In genomic region chr6:83859410-83860346, GRCh38 we compare ENCODE assay signal across 8 cellular contexts. TPM values are rescaled to one million over a fixed set of nuclear protein-coding genes. Genes with fewer than 3 reads are reported as not detected.
DNase-seq lines count a peak whose midpoint lies in the region; ATAC-seq and TF ChIP-seq lines count a peak whose summit lies in the region.

Gene CYB5R4 (plus strand): TSS chr6:83859689. CDS start chr6:83859783, 94 bp downstream.

- no peaks in the 10 kb centered on the region for H3K27me3 ChIP-seq in OCI-LY3 (ENCODE audit: low read depth, low read length)

- DNase-seq in DMS 273 treated with DMSO at 0.1 percent for 48 hours (lab: John Stamatoyannopoulos, UW), result peak; percentile 83
- peak; percentile 98 for DNase-seq in HuH-7 (ENCODE audit: low spot score)
- DNase-seq in activated CD8-positive, alpha-beta memory T cell treated with anti-CD3 and anti-CD28 coated beads, Interleukin-2, amount 50 U/mL, for 48 hours, result peak; percentile 93
- DNase-seq in endothelial cell (ENCODE audit: low spot score), result peak; percentile 92
- peak; percentile 95 for DNase-seq in midbrain (lab: John Stamatoyannopoulos, UW)
- peak; percentile 84 to 89 for DNase-seq in stimulated activated CD8-positive, alpha-beta memory T cell treated with anti-CD3 and anti-CD28 coated beads, Interleukin-2, amount 100 ng/mL, for 1 hour (ENCODE audit: low read depth in 2 of 2)

- H3K27me3 Mint-ChIP-seq in endothelial cell (ENCODE audit: unreplicated experiment), result peaks cover 2% of the 10 kb centered on the region

- H3K36me3 Mint-ChIP-seq in endothelial cell (ENCODE audit: low read depth, unreplicated experiment), result peaks cover under 1% of the 10 kb centered on the region

- H3K4me3 Mint-ChIP-seq in endothelial cell (ENCODE audit: unreplicated experiment), result peak within 1 kb of the TSS; percentile 100

- H3K27ac ChIP-seq in OCI-LY3 (ENCODE audit: low read length), result peak within 1 kb of the TSS; percentile 62

- peak; percentile 47 for TF ChIP-seq CTCF in OCI-LY3 (IDR thresholded peaks at IDR 0.05; ENCODE audit: low read depth, low read length)
- no peak for TF ChIP-seq CTCF in endothelial cell (IDR thresholded peaks at IDR 0.05; ENCODE audit: unreplicated experiment)

- peak within 1 kb of the TSS; percentile 91 for H3K4me2 ChIP-seq in OCI-LY3 (ENCODE audit: low read length)

- H3K4me1 ChIP-seq in OCI-LY3 (ENCODE audit: low read length), result peaks cover 18% of the 10 kb centered on the region

- peak; percentile 98 for ATAC-seq in GM21515 (IDR thresholded peaks at IDR 0.05; ENCODE audit: unreplicated experiment)

- H3K4me1 Mint-ChIP-seq in endothelial cell (ENCODE audit: unreplicated experiment), result peaks cover 5% of the 10 kb centered on the region

- H4K20me1 ChIP-seq in OCI-LY3 (ENCODE audit: insufficient read depth, low read length), result peaks cover 26% of the 10 kb centered on the region

- no peaks in the 10 kb centered on the region for H3K9me3 ChIP-seq in OCI-LY3 (ENCODE audit: insufficient read depth, low read length)

- H3K36me3 ChIP-seq in OCI-LY3 (replicated peaks; ENCODE audit: low read depth, low read length), result peaks cover 12% of the 10 kb centered on the region

- peaks cover 45% of the 10 kb centered on the region for H3K79me2 ChIP-seq in OCI-LY3 (ENCODE audit: low read length)

- H3K4me3 ChIP-seq in OCI-LY3 (ENCODE audit: low read length), result peak within 1 kb of the TSS; percentile 96

- H3K27ac Mint-ChIP-seq in endothelial cell (ENCODE audit: unreplicated experiment), result peak within 1 kb of the TSS; percentile 76

- peak within 1 kb of the TSS; percentile 98 for H2AFZ ChIP-seq in OCI-LY3 (ENCODE audit: low read depth, low read length)

- H3K9me3 Mint-ChIP-seq in endothelial cell (ENCODE audit: unreplicated experiment), result no peaks in the 10 kb centered on the region

- peak within 1 kb of the TSS; percentile 88 for H3K9ac ChIP-seq in OCI-LY3 (ENCODE audit: low read length)

RNA-seq across cellular contexts. Expression of gene CYB5R4, which starts in this region (rescaled TPM):
- 13.0 TPM for total RNA-seq in endothelial cell (ENCODE audit: unreplicated experiment)

Comparison
In these comparisons a context has a peak if more than half of its experiments do, and no peak if none do; other contexts are left out.
1. Peak in every context shown above with its lines: DNase-seq, ATAC-seq, H3K4me3 ChIP-seq and H3K27ac ChIP-seq.